Comparison of ENCODE assay signal across 9 cellular contexts in genomic region chr3:184185461-184186183, GRCh38. TPM values are rescaled to one million over a fixed set of nuclear protein-coding genes. Genes with fewer than 3 reads are reported as not detected.
DNase-seq lines count a peak whose midpoint lies in the region; ATAC-seq, FAIRE-seq and TF ChIP-seq lines count a peak whose summit lies in the region.
"Had no signal": no experiment of that assay in that cellular context is flagged by ENCODE, and none has a peak within 500 bp of the region (broad histone marks: within the 10 kb centered on the region; RNA-seq: fewer than 3 reads in every experiment).

No MANE protein-coding gene starts in this region.

- peak overlapping the region; percentile 58 to 87 for H3K9ac ChIP-seq in kidney (ENCODE audit: low read length in 2 of 2)

- peak overlapping the region; percentile 93 to 98 for H3K4me3 ChIP-seq in kidney (ENCODE audit: low read length in 2 of 2)

- intact Hi-C loops in kidney (cut with DNase I), result no loop called here

- peak; percentile 100 for DNase-seq in AG20443 (ENCODE audit: low spot score)
- DNase-seq in NCI-H446 treated with DMSO at 0.1 percent for 48 hours (lab: John Stamatoyannopoulos, UW), result peak; percentile 98
- peak; percentile 99 for DNase-seq in activated CD4-positive, alpha-beta T cell treated with anti-CD3 and anti-CD28 coated beads for 1 hour
- DNase-seq in cerebellum (ENCODE audit: low spot score), result peak; percentile 98
- DNase-seq in kidney, result peak; percentile 100
- DNase-seq in stimulated activated CD4-positive, alpha-beta T cell treated with anti-CD3 and anti-CD28 coated beads, Interleukin-15, amount 100 ng/mL, for 1 hour (ENCODE audit: low read depth in 1 of 2, low spot score in 1 of 2), result peak; percentile 98

- no peaks in the 10 kb centered on the region for H3K9me3 ChIP-seq in kidney (ENCODE audit: control insufficient read depth in 1 of 2, low read length in 2 of 2)

- TF ChIP-seq CTCF in kidney (IDR thresholded peaks at IDR 0.05; ENCODE audit: borderline replicate concordance, extremely low read depth, insufficient read depth), result no peak

- H3K4me1 ChIP-seq in kidney (ENCODE audit: control insufficient read depth in 1 of 2, insufficient read depth in 1 of 2, low read depth in 1 of 2, low read length in 2 of 2), result peaks cover 0 to 13% of the 10 kb centered on the region in 2 donors

- no peak for FAIRE-seq in kidney (lab: Jason Lieb, UNC)
- FAIRE-seq: TTC549 had no signal

- H3K36me3 ChIP-seq in kidney (ENCODE audit: control insufficient read depth in 1 of 2, insufficient read depth in 2 of 2, low read length in 2 of 2), result peaks cover 51 to 63% of the 10 kb centered on the region in 2 donors

- peak; percentile 67 for TF ChIP-seq POLR2A in GM19099 (IDR thresholded peaks at IDR 0.05; ENCODE audit: extremely low read depth, insufficient read length, low read depth)

- peak overlapping the region; percentile 64 to 81 for H3K27ac ChIP-seq in kidney (ENCODE audit: low read depth in 2 of 2, low read length in 2 of 2)

- peak; percentile 82 for ATAC-seq in HG03378 (IDR thresholded peaks at IDR 0.05; ENCODE audit: unreplicated experiment)

RNA-seq across cellular contexts. Expression of gene ABCF3, which starts 0.4 kb away (rescaled TPM):
- total RNA-seq in cerebellum, result 52.9 TPM
- total RNA-seq in kidney, result 69.0 TPM
- 49.1 TPM for polyA plus RNA-seq in kidney (ENCODE audit: insufficient read depth, low read depth, low replicate concordance)

RNA-seq across cellular contexts. Expression of gene AP2M1, which starts 11.0 kb away (rescaled TPM):
- total RNA-seq in cerebellum (199 TPM), kidney (329 TPM)
- 353 TPM for polyA plus RNA-seq in kidney (ENCODE audit: insufficient read depth, low read depth, low replicate concordance)

RNA-seq across cellular contexts. Expression of gene DVL3, which starts 30.4 kb away (rescaled TPM):
- total RNA-seq in cerebellum (32.0 TPM), kidney (57.4 TPM)
- polyA plus RNA-seq in kidney (ENCODE audit: insufficient read depth, low read depth, low replicate concordance), result 30.3 TPM

RNA-seq across cellular contexts. Expression of gene VWA5B2, which starts 43.8 kb away (rescaled TPM):
- total RNA-seq in cerebellum, result 6.6 TPM
- total RNA-seq in kidney, result 0.25 TPM
- 0.11 TPM for polyA plus RNA-seq in kidney (ENCODE audit: insufficient read depth, low read depth, low replicate concordance)

RNA-seq across cellular contexts. Expression of gene EIF2B5, which starts 50.5 kb away (rescaled TPM):
- total RNA-seq in cerebellum, result 34.6 TPM
- total RNA-seq in kidney, result 36.9 TPM
- 37.0 TPM for polyA plus RNA-seq in kidney (ENCODE audit: insufficient read depth, low read depth, low replicate concordance)

Comparison
In these comparisons a context has a peak if more than half of its experiments do, and no peak if none do; other contexts are left out.
1. Peak in every context shown above with its lines: DNase-seq, ATAC-seq, H3K4me3 ChIP-seq and H3K27ac ChIP-seq.